In the genomic region with DNA sequence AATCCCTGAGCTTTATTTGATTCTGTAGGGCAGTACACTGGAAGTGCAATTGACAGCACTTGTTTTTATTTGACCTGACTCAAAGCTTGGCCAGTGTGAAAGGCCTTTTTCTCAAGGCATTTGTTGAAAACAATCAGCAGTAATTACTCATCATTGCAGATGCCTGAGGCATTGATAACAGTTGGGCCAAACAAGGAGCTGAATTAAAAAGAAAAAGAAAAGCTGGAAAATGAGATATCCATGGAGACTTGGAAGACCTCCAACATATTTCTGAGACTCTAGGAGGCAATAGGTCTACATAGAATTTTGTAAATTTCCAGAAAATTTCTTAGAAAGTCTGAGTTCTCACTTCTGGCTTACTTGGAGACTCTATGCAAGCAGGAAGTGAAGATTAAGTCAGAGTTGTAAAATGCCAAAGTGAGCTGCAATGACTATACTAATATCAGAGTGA, we compare ENCODE assay signal across 16 cellular contexts.
DNase-seq lines count a peak whose midpoint lies in the region; ATAC-seq and TF ChIP-seq lines count a peak whose summit lies in the region.
"Had no signal": no experiment of that assay in that cellular context is flagged by ENCODE, and none has a peak within 500 bp of the region (broad histone marks: within the 10 kb centered on the region; RNA-seq: fewer than 3 reads in every experiment).

No MANE protein-coding gene starts in this region.

- POLR2A ChIA-PET in AG04449 (lab: Yijun Ruan, JAX) = interaction anchor here (1.2 kb wide), 1 partner anchor 265 kb away, joined by 3 read pairs; no protein-coding TSS in a partner anchor
- POLR2A ChIA-PET in HEK293 (lab: Yijun Ruan, JAX) = no interaction called here

- no peaks in the 10 kb centered on the region for H3K36me3 ChIP-seq in HEK293 (ENCODE audit: control insufficient read depth in 2 of 2, insufficient read depth in 1 of 2, low read length in 2 of 2)
- H3K36me3 ChIP-seq in testis (ENCODE audit: low read depth, missing control alignments) = no peaks in the 10 kb centered on the region

- TF ChIP-seq CTCF in AG04449 (IDR thresholded peaks at IDR 0.05; ENCODE audit: insufficient read depth, low read length, missing control alignments) (no peak), HEK293 (tag by site-specific recombination; IDR thresholded peaks at IDR 0.05) (no peak), testis (IDR thresholded peaks at IDR 0.05) (no peak)

- H3K27ac ChIP-seq in HEK293 (ENCODE audit: extremely low read depth, low read depth, low read length) (no peak overlapping the region), testis (no peak overlapping the region)

- no peaks in the 10 kb centered on the region for H3K4me1 ChIP-seq in HEK293 (ENCODE audit: control insufficient read depth, insufficient read depth, low read length)
- H3K4me1 ChIP-seq in testis = no peaks in the 10 kb centered on the region

- ATAC-seq in HG02870 (IDR thresholded peaks at IDR 0.05; ENCODE audit: unreplicated experiment) (no peak), GM21381 (IDR thresholded peaks at IDR 0.05; ENCODE audit: unreplicated experiment) (no peak)
- ATAC-seq: naive thymus-derived CD8-positive, alpha-beta T cell had no signal

- CTCF ChIA-PET in AG04449 (lab: Yijun Ruan, JAX) = interaction anchor here (1.9 kb wide), 1 partner anchor 265 kb away, joined by 7 read pairs; no protein-coding TSS in a partner anchor
- CTCF ChIA-PET in HEK293 (lab: Yijun Ruan, JAX) = interaction anchor here (0.7 to 1.0 kb wide), 3 partner anchors 11 to 348 kb away, joined by 3 read pairs; no protein-coding TSS in a partner anchor

- no peaks in the 10 kb centered on the region for H3K27me3 ChIP-seq in testis

- H3K4me3 ChIP-seq in AG04449 (ENCODE audit: low read depth, low read length) (no peak overlapping the region), HEK293 (ENCODE audit: low read depth, low read length) (no peak overlapping the region), testis (no peak overlapping the region)

- no peak for TF ChIP-seq POLR2A in testis (IDR thresholded peaks at IDR 0.05)

- intact Hi-C loops in testis (cut with DNase I; ENCODE audit: low total_unique reads) = no loop called here

- DNase-seq in AG04449 (ENCODE audit: low read depth, low spot score) = peak; percentile 56
- peak; percentile 65 for DNase-seq in amniotic stem cell (lab: John Stamatoyannopoulos, UW)
- DNase-seq in fibroblast of the conjunctiva (ENCODE audit: low read depth) = peak; percentile 43
- DNase-seq in inferior parietal cortex (ENCODE audit: extremely low spot score) = no peak
- DNase-seq in testis = no peak
- DNase-seq: ACHN; activated CD4-positive, alpha-beta memory T cell treated with anti-CD3 and anti-CD28 coated beads for 36 hours; activated naive CD4-positive, alpha-beta T cell; effector CD8-positive, alpha-beta T cell; naive thymus-derived CD8-positive, alpha-beta T cell; NCI-H1436 treated with DMSO at 0.1 percent for 48 hours; small intestine; T-helper 1 cell had no signal

- no peaks in the 10 kb centered on the region for H3K9me3 ChIP-seq in HEK293 (ENCODE audit: control insufficient read depth, insufficient read depth, low read depth, low read length)
- no peaks in the 10 kb centered on the region for H3K9me3 ChIP-seq in testis

TF ChIP-seq in HEK293, 187 proteins besides CTCF, POLR2A, EP300 and RAD21:
- TF ChIP-seq SETDB1 (IDR thresholded peaks at IDR 0.05; ENCODE audit: insufficient read length, low read length) (peak; percentile 49), ZNF132 (tag by site-specific recombination; IDR thresholded peaks at IDR 0.05; ENCODE audit: borderline replicate concordance) (no peak)
- TF ChIP-seq, protein P1, sequence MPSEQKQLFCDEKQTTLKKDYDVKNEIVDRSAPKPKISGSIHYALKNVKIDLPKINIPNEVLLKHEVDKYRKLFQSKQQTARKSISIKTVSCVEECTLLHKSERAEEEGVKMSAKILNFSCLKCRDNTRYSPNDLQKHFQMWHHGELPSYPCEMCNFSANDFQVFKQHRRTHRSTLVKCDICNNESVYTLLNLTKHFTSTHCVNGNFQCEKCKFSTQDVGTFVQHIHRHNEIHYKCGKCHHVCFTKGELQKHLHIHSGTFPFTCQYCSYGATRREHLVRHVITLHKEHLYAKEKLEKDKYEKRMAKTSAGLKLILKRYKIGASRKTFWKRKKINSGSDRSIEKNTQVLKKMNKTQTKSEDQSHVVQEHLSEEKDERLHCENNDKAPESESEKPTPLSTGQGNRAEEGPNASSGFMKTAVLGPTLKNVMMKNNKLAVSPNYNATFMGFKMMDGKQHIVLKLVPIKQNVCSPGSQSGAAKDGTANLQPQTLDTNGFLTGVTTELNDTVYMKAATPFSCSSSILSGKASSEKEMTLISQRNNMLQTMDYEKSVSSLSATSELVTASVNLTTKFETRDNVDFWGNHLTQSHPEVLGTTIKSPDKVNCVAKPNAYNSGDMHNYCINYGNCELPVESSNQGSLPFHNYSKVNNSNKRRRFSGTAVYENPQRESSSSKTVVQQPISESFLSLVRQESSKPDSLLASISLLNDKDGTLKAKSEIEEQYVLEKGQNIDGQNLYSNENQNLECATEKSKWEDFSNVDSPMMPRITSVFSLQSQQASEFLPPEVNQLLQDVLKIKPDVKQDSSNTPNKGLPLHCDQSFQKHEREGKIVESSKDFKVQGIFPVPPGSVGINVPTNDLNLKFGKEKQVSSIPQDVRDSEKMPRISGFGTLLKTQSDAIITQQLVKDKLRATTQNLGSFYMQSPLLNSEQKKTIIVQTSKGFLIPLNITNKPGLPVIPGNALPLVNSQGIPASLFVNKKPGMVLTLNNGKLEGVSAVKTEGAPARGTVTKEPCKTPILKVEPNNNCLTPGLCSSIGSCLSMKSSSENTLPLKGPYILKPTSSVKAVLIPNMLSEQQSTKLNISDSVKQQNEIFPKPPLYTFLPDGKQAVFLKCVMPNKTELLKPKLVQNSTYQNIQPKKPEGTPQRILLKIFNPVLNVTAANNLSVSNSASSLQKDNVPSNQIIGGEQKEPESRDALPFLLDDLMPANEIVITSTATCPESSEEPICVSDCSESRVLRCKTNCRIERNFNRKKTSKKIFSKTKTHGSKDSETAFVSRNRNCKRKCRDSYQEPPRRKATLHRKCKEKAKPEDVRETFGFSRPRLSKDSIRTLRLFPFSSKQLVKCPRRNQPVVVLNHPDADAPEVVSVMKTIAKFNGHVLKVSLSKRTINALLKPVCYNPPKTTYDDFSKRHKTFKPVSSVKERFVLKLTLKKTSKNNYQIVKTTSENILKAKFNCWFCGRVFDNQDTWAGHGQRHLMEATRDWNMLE (tag by site-specific recombination; conservative IDR thresholded peaks at IDR 0.05; ENCODE audit: low read depth) = no peak

Comparison
In these comparisons a context has a peak if more than half of its experiments do, and no peak if none do; other contexts are left out.
1. DNase-seq: peak in AG04449 (single experiment), amniotic stem cell (single experiment) and fibroblast of the conjunctiva (single experiment); none in inferior parietal cortex (single experiment) and testis (single experiment).